In genomic region chr21:25895565-25896205, GRCh38 we compare ENCODE assay signal across 8 cellular contexts.
DNase-seq lines count a peak whose midpoint lies in the region; ATAC-seq and FAIRE-seq lines count a peak whose summit lies in the region.

No MANE protein-coding gene starts in this region.

- peaks cover 7% of the 10 kb centered on the region for H3K36me3 Mint-ChIP-seq in CD4-positive, CD25-positive, alpha-beta regulatory T cell

- no peaks in the 10 kb centered on the region for H3K9me3 ChIP-seq in CD4-positive, CD25-positive, alpha-beta regulatory T cell (ENCODE audit: control insufficient read depth in 2 of 2, low read length in 2 of 2)

- no peaks in the 10 kb centered on the region for H3K27me3 Mint-ChIP-seq in CD4-positive, CD25-positive, alpha-beta regulatory T cell

- DNase-seq in CD4-positive, CD25-positive, alpha-beta regulatory T cell = peak in 2 of 3 donors; percentile 22 to 27
- peak; percentile 12 for DNase-seq in GM19239 (ENCODE audit: insufficient read length, low spot score)
- DNase-seq in NOMO-1 treated with dmso at 0.1 percent for 144 hours (lab: John Stamatoyannopoulos, UW; ENCODE audit: unreplicated experiment) = peak; percentile 17
- peak; percentile 67 for DNase-seq in midbrain (lab: John Stamatoyannopoulos, UW)
- DNase-seq in retina = no peak
- no peak for DNase-seq in KG1 (lab: John Stamatoyannopoulos, UW)

- no peak overlapping the region for H3K4me3 ChIP-seq in CD4-positive, CD25-positive, alpha-beta regulatory T cell (ENCODE audit: low read depth, low read length)

- H3K4me1 Mint-ChIP-seq in CD4-positive, CD25-positive, alpha-beta regulatory T cell = peaks cover 0 to 3% (median under 1%) of the 10 kb centered on the region in 4 donors

- H3K27ac Mint-ChIP-seq in CD4-positive, CD25-positive, alpha-beta regulatory T cell = no peak overlapping the region

- no peaks in the 10 kb centered on the region for H3K27me3 ChIP-seq in CD4-positive, CD25-positive, alpha-beta regulatory T cell (ENCODE audit: control insufficient read depth, insufficient read depth, low read length)

- H3K4me3 Mint-ChIP-seq in CD4-positive, CD25-positive, alpha-beta regulatory T cell = no peak overlapping the region

- no peak overlapping the region for H3K27ac ChIP-seq in CD4-positive, CD25-positive, alpha-beta regulatory T cell (ENCODE audit: insufficient read depth, low read length, poor library complexity, severe bottlenecking)

- H3K4me1 ChIP-seq in CD4-positive, CD25-positive, alpha-beta regulatory T cell (ENCODE audit: control insufficient read depth, insufficient read depth, low read length, poor library complexity, severe bottlenecking) = no peaks in the 10 kb centered on the region

- no peak for FAIRE-seq in GM19239 (lab: Jason Lieb, UNC)
- peak; percentile 61 for FAIRE-seq in colon (lab: Jason Lieb, UNC)

- peak; percentile 40 to 63 for ATAC-seq in CD4-positive, CD25-positive, alpha-beta regulatory T cell (ENCODE audit: low read depth in 2 of 2)
- ATAC-seq in HG03469 (IDR thresholded peaks at IDR 0.05; ENCODE audit: unreplicated experiment) = peak; percentile 90

- no peaks in the 10 kb centered on the region for H3K36me3 ChIP-seq in CD4-positive, CD25-positive, alpha-beta regulatory T cell (ENCODE audit: control insufficient read depth, insufficient read depth, low read length)

- no peaks in the 10 kb centered on the region for H3K9me3 Mint-ChIP-seq in CD4-positive, CD25-positive, alpha-beta regulatory T cell

Comparison
In these comparisons a context has a peak if more than half of its experiments do, and no peak if none do; other contexts are left out.
1. DNase-seq: peak in CD4-positive, CD25-positive, alpha-beta regulatory T cell (2 of 3), GM19239 (single experiment), NOMO-1 treated with dmso at 0.1 percent for 144 hours (single experiment) and midbrain (single experiment); none in retina (single experiment) and KG1 (single experiment).